10 cellular contexts compared by ENCODE assay signal in the genomic region with DNA sequence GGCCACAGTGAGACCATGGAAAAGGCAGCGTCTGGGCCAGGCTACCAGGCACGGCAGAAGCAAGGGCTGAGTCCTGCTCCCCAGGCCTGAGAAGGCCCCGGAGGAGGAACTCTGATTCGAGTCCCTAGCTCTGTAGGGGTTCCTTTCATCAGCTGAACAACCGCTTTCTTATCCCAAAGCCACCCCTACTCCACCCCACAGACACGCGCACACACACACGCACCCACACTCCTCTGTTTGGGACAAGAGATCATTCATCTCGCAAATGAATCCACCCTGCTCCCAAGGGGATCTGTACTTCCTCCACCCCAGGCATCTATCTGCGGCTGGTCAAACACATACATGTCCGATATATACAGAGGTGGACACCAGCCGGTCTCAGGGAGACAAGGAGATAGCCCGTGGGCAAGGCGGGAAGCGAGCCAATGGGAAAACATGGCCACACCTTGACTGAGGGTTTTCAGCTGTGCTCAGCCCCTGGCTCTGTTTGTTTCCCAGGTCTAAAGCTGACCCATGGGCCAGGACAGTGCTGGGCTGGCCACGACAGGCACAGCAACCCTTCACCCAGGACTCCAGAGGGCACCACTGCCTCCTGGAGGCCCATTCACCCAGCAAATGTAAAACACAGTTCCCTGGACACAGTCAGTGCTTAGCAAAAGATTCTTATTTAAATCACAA. TPM values are rescaled to one million over a fixed set of nuclear protein-coding genes. Genes with fewer than 3 reads are reported as not detected.
DNase-seq lines count a peak whose midpoint lies in the region; TF ChIP-seq lines count a peak whose summit lies in the region.
"Had no signal": no experiment of that assay in that cellular context is flagged by ENCODE, and none has a peak within 500 bp of the region (broad histone marks: within the 10 kb centered on the region; RNA-seq: fewer than 3 reads in every experiment).

No MANE protein-coding gene starts in this region.

- CTCF ChIA-PET in HEK293T (lab: Yijun Ruan, JAX), result interaction anchor here (1.1 kb wide), 1 partner anchor 29 kb away, joined by 3 read pairs; no protein-coding TSS in a partner anchor

- POLR2A ChIA-PET in HEK293T (lab: Yijun Ruan, JAX), result no interaction called here

- peak; percentile 45 for TF ChIP-seq CTCF in cardiac muscle cell (IDR thresholded peaks at IDR 0.05; ENCODE audit: low read depth, low read length)
- TF ChIP-seq CTCF in right atrium auricular region (IDR thresholded peaks at IDR 0.05), result peak in 1 of 2 donors; percentile 39
- TF ChIP-seq CTCF in neural crest cell (conservative IDR thresholded peaks at IDR 0.05), result peak; percentile 27

- peaks cover 66% of the 10 kb centered on the region for H3K4me1 ChIP-seq in cardiac muscle cell (ENCODE audit: low read depth)
- H3K4me1 ChIP-seq in right atrium auricular region, result peaks cover 0 to 100% of the 10 kb centered on the region in 2 donors
- no peaks in the 10 kb centered on the region for H3K4me1 ChIP-seq in urinary bladder (ENCODE audit: insufficient read depth)

- no peaks in the 10 kb centered on the region for H3K9me3 Mint-ChIP-seq in neural crest cell

- WGBS in urinary bladder, result 49% methylated on average over 16 of the region's 16 CpGs

- peak overlapping the region; percentile 54 for H3K4me3 Mint-ChIP-seq in neural crest cell

- DNase-seq in cardiac muscle cell (ENCODE audit: low read depth in 1 of 2, low spot score in 1 of 2), result no peak
- no peak for DNase-seq in right atrium auricular region (ENCODE audit: low spot score)
- peak; percentile 44 for DNase-seq in ecto neural progenitor cell (ENCODE audit: low spot score)
- DNase-seq in neural crest cell (ENCODE audit: low read depth, low spot score), result no peak
- DNase-seq in DMS114 treated with DMSO at 0.1 percent for 48 hours (lab: John Stamatoyannopoulos, UW; ENCODE audit: unreplicated experiment), result no peak
- DNase-seq in HEK293T (ENCODE audit: extremely low spot score), result no peak
- no peak for DNase-seq in kidney tubule cell (ENCODE audit: low spot score)
- DNase-seq: activated gamma-delta T cell treated with Interleukin-2 at 50 U/mL for 16 hours, NCI-H2171 treated with DMSO at 0.1 percent for 48 hours had no signal

- H3K36me3 ChIP-seq in cardiac muscle cell (peaks cover 3% of the 10 kb centered on the region), right atrium auricular region (no peaks in the 10 kb centered on the region), urinary bladder (ENCODE audit: insufficient read depth) (no peaks in the 10 kb centered on the region)

- no peaks in the 10 kb centered on the region for H3K9me3 ChIP-seq in cardiac muscle cell (ENCODE audit: low read depth)
- H3K9me3 ChIP-seq in right atrium auricular region, result no peaks in the 10 kb centered on the region

- H3K4me1 Mint-ChIP-seq in neural crest cell, result peaks cover 38% of the 10 kb centered on the region

- no peak overlapping the region for H3K27ac Mint-ChIP-seq in neural crest cell (ENCODE audit: unreplicated experiment)

- H3K27ac ChIP-seq in cardiac muscle cell (peak overlapping the region; percentile 47), right atrium auricular region (peak overlapping the region in 1 of 2 donors; percentile 93), urinary bladder (ENCODE audit: low read depth) (peak overlapping the region; percentile 39)

- H3K27me3 ChIP-seq in cardiac muscle cell (no peaks in the 10 kb centered on the region), right atrium auricular region (no peaks in the 10 kb centered on the region)

- no peaks in the 10 kb centered on the region for H3K27me3 Mint-ChIP-seq in neural crest cell (ENCODE audit: low read depth)

- H3K4me3 ChIP-seq in cardiac muscle cell, result no peak overlapping the region
- H3K4me3 ChIP-seq in right atrium auricular region, result no peak overlapping the region
- H3K4me3 ChIP-seq in urinary bladder (ENCODE audit: low read depth, low read length), result no peak overlapping the region

- H3K36me3 Mint-ChIP-seq in neural crest cell (ENCODE audit: low read depth), result no peaks in the 10 kb centered on the region

TF ChIP-seq in HEK293T, 16 proteins besides CTCF, POLR2A, EP300 and RAD21:
- TF ChIP-seq NFRKB (IDR thresholded peaks at IDR 0.05) (no peak), LEF1 (IDR thresholded peaks at IDR 0.05; ENCODE audit: borderline replicate concordance) (no peak), L3MBTL2 (conservative IDR thresholded peaks at IDR 0.05) (no peak), FOXA1 (IDR thresholded peaks at IDR 0.05) (no peak)

RNA-seq across cellular contexts. Expression of a gene that starts 7.3 kb away (rescaled TPM):
- total RNA-seq in cardiac muscle cell (56.5 and 58.0 TPM in 2 replicates), right atrium auricular region (10 to 100 TPM; 45.6 to 85.9 TPM), neural crest cell (24.3 and 26.5 TPM in 2 replicates), urinary bladder (43.5 TPM)
- polyA plus RNA-seq in cardiac muscle cell (65.4 and 81.5 TPM in 2 replicates), urinary bladder (98.2 TPM)
